ENCODE assay signal across 20 cellular contexts in the genomic region with DNA sequence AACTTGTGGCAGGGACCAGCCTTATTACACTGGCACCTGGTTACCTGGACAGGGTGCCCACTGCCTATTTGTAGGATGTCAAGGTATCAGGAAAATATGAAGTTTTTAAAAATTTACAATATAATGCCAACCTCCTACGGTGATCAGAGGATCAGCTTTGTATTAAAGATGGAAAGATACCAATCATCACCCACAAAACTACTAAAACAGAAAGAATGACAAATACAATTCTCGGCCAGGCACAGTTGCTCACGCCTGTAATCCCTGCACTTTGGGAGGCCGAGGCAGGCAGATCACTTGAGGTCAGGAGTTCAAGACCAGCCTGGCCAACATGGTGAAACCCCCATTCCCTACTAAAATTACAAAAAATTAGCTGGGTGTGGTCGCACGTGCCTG. TPM values are rescaled to one million over a fixed set of nuclear protein-coding genes. Genes with fewer than 3 reads are reported as not detected.
DNase-seq lines count a peak whose midpoint lies in the region; ATAC-seq, FAIRE-seq and TF ChIP-seq lines count a peak whose summit lies in the region.
"Had no signal": no experiment of that assay in that cellular context is flagged by ENCODE, and none has a peak within 500 bp of the region (broad histone marks: within the 10 kb centered on the region; RNA-seq: fewer than 3 reads in every experiment).

No MANE protein-coding gene starts in this region.

- H3K36me3 ChIP-seq in PC-9 (ENCODE audit: low read depth) (peaks cover 20% of the 10 kb centered on the region; the same call in 1 of the 2 replicates), endothelial cell of umbilical vein (ENCODE audit: control insufficient read depth in 2 of 2, extremely low read depth in 1 of 2, insufficient read depth in 2 of 2, low read length in 2 of 2) (peaks cover 8 to 10% of the 10 kb centered on the region in 2 experiments), Karpas-422 (ENCODE audit: insufficient read depth, low read length) (no peaks in the 10 kb centered on the region)

- H2AFZ ChIP-seq in PC-9 (no peak overlapping the region), endothelial cell of umbilical vein (ENCODE audit: low read depth, low read length) (no peak overlapping the region), Karpas-422 (ENCODE audit: low read length) (no peak overlapping the region)

- H3K9me2 ChIP-seq in PC-9 (ENCODE audit: insufficient read depth) (no peaks in the 10 kb centered on the region), Karpas-422 (replicated peaks; ENCODE audit: insufficient read depth, low read length) (no peaks in the 10 kb centered on the region)

- peak overlapping the region; percentile 55 for H3K4me2 ChIP-seq in PC-9
- no peak overlapping the region for H3K4me2 ChIP-seq in endothelial cell of umbilical vein (ENCODE audit: insufficient read depth, low read length)
- no peak overlapping the region for H3K4me2 ChIP-seq in Karpas-422 (ENCODE audit: low read depth, low read length, poor library complexity, severe bottlenecking)

- H3K36me3 Mint-ChIP-seq in activated naive CD4-positive, alpha-beta T cell treated with anti-CD3 and anti-CD28 coated beads, Interleukin-2, amount 50 U/mL, for 72 hours = no peaks in the 10 kb centered on the region
- peaks cover 41% of the 10 kb centered on the region for H3K36me3 Mint-ChIP-seq in stimulated activated effector memory CD8-positive, alpha-beta T cell treated with anti-CD3 and anti-CD28 coated beads, Interleukin-12 subunit alpha, Interleukin-12 subunit beta, amount 100 ng/mL, for 72 hours

- H3K9me3 Mint-ChIP-seq in activated naive CD4-positive, alpha-beta T cell treated with anti-CD3 and anti-CD28 coated beads, Interleukin-2, amount 50 U/mL, for 72 hours = no peaks in the 10 kb centered on the region
- H3K9me3 Mint-ChIP-seq in stimulated activated effector memory CD8-positive, alpha-beta T cell treated with anti-CD3 and anti-CD28 coated beads, Interleukin-12 subunit alpha, Interleukin-12 subunit beta, amount 100 ng/mL, for 72 hours = no peaks in the 10 kb centered on the region
- H3K9me3 Mint-ChIP-seq: CD8-positive, alpha-beta memory T cell had no signal

- BruUV-seq in PC-9 (replicated peaks; lab: Mats Ljungman, UMichigan) = no TSS peak
- BruUV-seq in endothelial cell of umbilical vein (replicated peaks; lab: Mats Ljungman, UMichigan) = no TSS peak

- no peak overlapping the region for H3K9ac ChIP-seq in endothelial cell of umbilical vein (replicated peaks; ENCODE audit: extremely low read depth, insufficient read depth, low read length)
- H3K9ac ChIP-seq in Karpas-422 (ENCODE audit: low read length) = no peak overlapping the region

- CTCF ChIA-PET in PC-9 (lab: Charles Lee) (no interaction called here), endothelial cell of umbilical vein (lab: Charles Lee) (interaction anchor here (0.9 to 1.2 kb wide), 3 partner anchors 11 to 77 kb away, joined by 3 read pairs; no protein-coding TSS in a partner anchor)

- H3K4me3 ChIP-seq in PC-9 (no peak overlapping the region), endothelial cell of umbilical vein (replicated peaks in 1 of 3; ENCODE audit: insufficient read depth in 1 of 3, low read depth in 1 of 3, low read length in 3 of 3) (no peak overlapping the region), Karpas-422 (ENCODE audit: low read length) (no peak overlapping the region)
- H3K4me3 ChIP-seq: BLaER1 treated with 17β-estradiol and CSF1 and Interleukin-3, amounts not matched to agents 10 nM and 100 nM; GM12878 had no signal

- no peak overlapping the region for H3K4me3 Mint-ChIP-seq in stimulated activated effector memory CD8-positive, alpha-beta T cell treated with anti-CD3 and anti-CD28 coated beads, Interleukin-12 subunit alpha, Interleukin-12 subunit beta, amount 100 ng/mL, for 72 hours
- H3K4me3 Mint-ChIP-seq: CD8-positive, alpha-beta memory T cell had no signal

- H3K27ac ChIP-seq in PC-9 (peak overlapping the region; percentile 65), endothelial cell of umbilical vein (ENCODE audit: insufficient read depth, low read depth, low read length) (peak overlapping the region; percentile 77), Karpas-422 (ENCODE audit: low read length) (no peak overlapping the region)
- H3K27ac ChIP-seq: BLaER1 treated with 17β-estradiol and CSF1 and Interleukin-3, amounts not matched to agents 10 nM and 100 nM had no signal

- FAIRE-seq in endothelial cell of umbilical vein (lab: Jason Lieb, UNC) = peak; percentile 18
- FAIRE-seq: D721Med, GM12878 had no signal

- H3K4me1 ChIP-seq in PC-9 (replicated peaks; ENCODE audit: insufficient read depth) = peaks cover 19% of the 10 kb centered on the region
- peaks cover 16% of the 10 kb centered on the region for H3K4me1 ChIP-seq in endothelial cell of umbilical vein (ENCODE audit: control insufficient read depth, extremely low read depth, insufficient read depth, low read length)
- H3K4me1 ChIP-seq in Karpas-422 (ENCODE audit: low read length) = peaks cover 13% of the 10 kb centered on the region

- no peaks in the 10 kb centered on the region for H3K27me3 ChIP-seq in PC-9 (ENCODE audit: insufficient read depth, low read depth)
- H3K27me3 ChIP-seq in endothelial cell of umbilical vein (ENCODE audit: control insufficient read depth in 2 of 2, insufficient read depth in 2 of 2, low read length in 2 of 2) = no peaks in the 10 kb centered on the region
- H3K27me3 ChIP-seq in Karpas-422 (ENCODE audit: low read length) = no peaks in the 10 kb centered on the region
- H3K27me3 ChIP-seq: BLaER1 treated with 17β-estradiol and CSF1 and Interleukin-3, amounts not matched to agents 10 nM and 100 nM had no signal

- intact Hi-C loops in PC-9 (cut with micrococcal nuclease; ENCODE audit: unreplicated experiment) = no loop called here
- intact Hi-C loops in endothelial cell of umbilical vein (cut with micrococcal nuclease) = no loop called here

- dilution Hi-C loops in endothelial cell of umbilical vein (cut with MboI; ENCODE audit: extremely low pct_ligation_motif_present, low sequenced_read_pairs) = no loop called here

- H3K79me2 ChIP-seq in PC-9 (ENCODE audit: low read depth) (peaks cover 7% of the 10 kb centered on the region; the same call in 1 of the 2 replicates), endothelial cell of umbilical vein (ENCODE audit: control insufficient read depth, insufficient read depth, low read length) (peaks cover 3% of the 10 kb centered on the region), Karpas-422 (ENCODE audit: low read length) (no peaks in the 10 kb centered on the region)

- peaks cover 18% of the 10 kb centered on the region for H4K20me1 ChIP-seq in PC-9 (ENCODE audit: insufficient read depth)
- H4K20me1 ChIP-seq in endothelial cell of umbilical vein (replicated peaks; ENCODE audit: control insufficient read depth, extremely low read depth, insufficient read depth, low read length) = no peaks in the 10 kb centered on the region
- H4K20me1 ChIP-seq in Karpas-422 (ENCODE audit: insufficient read depth, low read depth, low read length) = no peaks in the 10 kb centered on the region

- POLR2A ChIA-PET in PC-9 (lab: Charles Lee; ENCODE audit: unreplicated experiment) = interaction anchor here (0.7 to 0.9 kb wide), 2 partner anchors 10 to 14 kb away, joined by 3 to 7 read pairs; no protein-coding TSS in a partner anchor
- POLR2A ChIA-PET in endothelial cell of umbilical vein (lab: Charles Lee) = no interaction called here

- no peak for TF ChIP-seq POLR2A in endothelial cell of umbilical vein (IDR thresholded peaks at IDR 0.05; ENCODE audit: low read depth, low read length)

- ATAC-seq in activated naive CD4-positive, alpha-beta T cell treated with anti-CD3 and anti-CD28 coated beads, Interleukin-2, amount 50 U/mL, for 72 hours = peak; percentile 17 to 32
- ATAC-seq in stimulated activated effector memory CD8-positive, alpha-beta T cell treated with anti-CD3 and anti-CD28 coated beads, Interleukin-12 subunit alpha, Interleukin-12 subunit beta, amount 100 ng/mL, for 72 hours = peak; percentile 78
- ATAC-seq: GM12878, Right ventricle myocardium inferior had no signal

- H3K9me1 ChIP-seq in endothelial cell of umbilical vein (replicated peaks; ENCODE audit: control insufficient read depth, extremely low read depth, insufficient read depth, low read length) = no peaks in the 10 kb centered on the region

- no peaks in the 10 kb centered on the region for H3K9me3 ChIP-seq in PC-9 (ENCODE audit: insufficient read depth, low read depth)
- H3K9me3 ChIP-seq in endothelial cell of umbilical vein (replicated peaks; ENCODE audit: control insufficient read depth, insufficient read depth, low read length) = no peaks in the 10 kb centered on the region
- no peaks in the 10 kb centered on the region for H3K9me3 ChIP-seq in Karpas-422 (ENCODE audit: low read length)
- H3K9me3 ChIP-seq: BLaER1 treated with 17β-estradiol and CSF1 and Interleukin-3, amounts not matched to agents 10 nM and 100 nM had no signal

- no peak for DNase-seq in activated naive CD4-positive, alpha-beta T cell treated with anti-CD3 and anti-CD28 coated beads, Interleukin-2, amount 50 U/mL, for 72 hours (ENCODE audit: low spot score in 2 of 2)
- DNase-seq in activated naive CD4-positive, alpha-beta T cell treated with anti-CD3 and anti-CD28 coated beads, Interleukin-2, amount 50 U/mL, for 16 hours = no peak
- DNase-seq in PC-9 (no peak), endothelial cell of umbilical vein (ENCODE audit: low read depth, low spot score) (no peak), Karpas-422 (no peak), SKM-1 (lab: John Stamatoyannopoulos, UW; ENCODE audit: unreplicated experiment) (no peak)
- DNase-seq in stimulated activated effector memory CD8-positive, alpha-beta T cell treated with anti-CD3 and anti-CD28 coated beads, Interleukin-12 subunit alpha, Interleukin-12 subunit beta, amount 100 ng/mL, for 72 hours (ENCODE audit: low spot score in 2 of 2) = no peak
- DNase-seq: CD8-positive, alpha-beta memory T cell; DMS79 treated with DMSO at 0.1 percent for 48 hours; KG1; NCI-H1048; NCI-H146; NCI-H2081; NCI-H510A treated with DMSO at 0.1 percent for 48 hours had no signal

- H3K4me1 Mint-ChIP-seq in stimulated activated effector memory CD8-positive, alpha-beta T cell treated with anti-CD3 and anti-CD28 coated beads, Interleukin-12 subunit alpha, Interleukin-12 subunit beta, amount 100 ng/mL, for 72 hours = peaks cover 14% of the 10 kb centered on the region

- TF ChIP-seq CTCF in PC-9 (conservative IDR thresholded peaks at IDR 0.05) = no peak
- TF ChIP-seq CTCF in endothelial cell of umbilical vein (IDR thresholded peaks at IDR 0.05; ENCODE audit: extremely low read depth in 1 of 2, insufficient read depth in 1 of 2, low read depth in 1 of 2, low read length in 2 of 2) = no peak

- peak overlapping the region in 1 of 2 donors; percentile 5 for H3K27ac Mint-ChIP-seq in activated naive CD4-positive, alpha-beta T cell treated with anti-CD3 and anti-CD28 coated beads, Interleukin-2, amount 50 U/mL, for 72 hours
- peak overlapping the region; percentile 7 for H3K27ac Mint-ChIP-seq in stimulated activated effector memory CD8-positive, alpha-beta T cell treated with anti-CD3 and anti-CD28 coated beads, Interleukin-12 subunit alpha, Interleukin-12 subunit beta, amount 100 ng/mL, for 72 hours

- peaks cover 49% of the 10 kb centered on the region for H3F3A ChIP-seq in PC-9 (ENCODE audit: insufficient read depth, low read depth)

RNA-seq across cellular contexts. Expression of a gene that starts 17.0 kb away (rescaled TPM):
- total RNA-seq in activated naive CD4-positive, alpha-beta T cell treated with anti-CD3 and anti-CD28 coated beads, Interleukin-2, amount 50 U/mL, for 72 hours = 10 to 100 TPM; 30.2 to 32.1 TPM
- total RNA-seq in PC-9 (2021) (101 and 147 TPM in 2 replicates), endothelial cell of umbilical vein (74.4 and 83.0 TPM in 2 replicates)
- polyA plus RNA-seq in endothelial cell of umbilical vein = 93.4 and 96.4 TPM in 2 replicates
- polyA plus RNA-seq in endothelial cell of umbilical vein (2011; cell fraction: cytosol; rRNA removed) = 93.5 and 94.5 TPM in 2 replicates
- polyA plus RNA-seq in endothelial cell of umbilical vein (2011; cell fraction: nucleus; rRNA removed) = 42.0 and 49.8 TPM in 2 replicates
- polyA plus RNA-seq in endothelial cell of umbilical vein (2012) = 108 and 122 TPM in 2 replicates
- polyA minus RNA-seq in endothelial cell of umbilical vein = 170 and 175 TPM in 2 replicates
- 49.5 TPM for polyA minus RNA-seq in endothelial cell of umbilical vein (2011; cell fraction: cytosol; rRNA and poly(A)+ RNA removed)
- 21.2 and 32.1 TPM in 2 replicates for polyA minus RNA-seq in endothelial cell of umbilical vein (2011; cell fraction: nucleus; rRNA and poly(A)+ RNA removed)
- total RNA-seq in Karpas-422 (2014; rRNA removed; shearing (Covaris generic); ENCODE audit: low replicate concordance) = 2.4 and 4.0 TPM in 2 replicates

RNA-seq across cellular contexts. Expression of a gene that starts 18.4 kb away (rescaled TPM):
- not detected for total RNA-seq in activated naive CD4-positive, alpha-beta T cell treated with anti-CD3 and anti-CD28 coated beads, Interleukin-2, amount 50 U/mL, for 72 hours
- total RNA-seq in PC-9 (2021) (not detected in 2 replicates), endothelial cell of umbilical vein (0.18 and 0.28 TPM in 2 replicates)
- not detected in 2 replicates for polyA plus RNA-seq in endothelial cell of umbilical vein
- polyA plus RNA-seq in endothelial cell of umbilical vein (2011; cell fraction: cytosol; rRNA removed) = 0.01 TPM in 1 of 2 replicates, not detected in the other
- not detected in 2 replicates for polyA plus RNA-seq in endothelial cell of umbilical vein (2011; cell fraction: nucleus; rRNA removed)
- not detected in 2 replicates for polyA plus RNA-seq in endothelial cell of umbilical vein (2012)
- polyA minus RNA-seq in endothelial cell of umbilical vein = 0.07 TPM in 1 of 2 replicates, not detected in the other
- polyA minus RNA-seq in endothelial cell of umbilical vein (2011; cell fraction: cytosol; rRNA and poly(A)+ RNA removed) = not detected
- not detected in 2 replicates for polyA minus RNA-seq in endothelial cell of umbilical vein (2011; cell fraction: nucleus; rRNA and poly(A)+ RNA removed)
- total RNA-seq in Karpas-422 (2014; rRNA removed; shearing (Covaris generic); ENCODE audit: low replicate concordance) = not detected in 2 replicates
- total RNA-seq: CD8-positive, alpha-beta memory T cell; G401; GM12878; M059J; Right ventricle myocardium inferior had no signal
- polyA plus RNA-seq: GM12878 had no signal
